Comparison of ENCODE assay signal across 12 cellular contexts in the genomic region with DNA sequence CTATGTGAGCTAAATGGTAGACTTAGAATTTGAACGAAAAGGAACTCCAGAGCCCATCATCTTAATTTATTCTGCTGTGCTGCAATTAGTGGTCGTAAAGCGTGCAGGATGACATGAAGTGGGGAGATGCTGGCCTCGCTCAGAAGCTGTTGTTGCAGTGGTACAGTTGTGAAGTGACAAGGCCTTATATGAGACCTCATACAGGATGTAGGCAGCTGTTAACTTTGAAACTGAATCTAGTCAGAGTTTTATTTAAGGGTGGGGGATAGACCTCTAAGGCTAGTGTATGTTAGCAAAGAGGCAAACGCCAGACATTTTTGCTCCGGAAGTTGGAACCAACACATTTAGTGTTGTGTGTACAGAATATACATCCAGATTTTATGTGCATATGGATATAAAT. TPM values are rescaled to one million over a fixed set of nuclear protein-coding genes. Genes with fewer than 3 reads are reported as not detected.
DNase-seq lines count a peak whose midpoint lies in the region; ATAC-seq and TF ChIP-seq lines count a peak whose summit lies in the region.
"Had no signal": no experiment of that assay in that cellular context is flagged by ENCODE, and none has a peak within 500 bp of the region (broad histone marks: within the 10 kb centered on the region; RNA-seq: fewer than 3 reads in every experiment).

No MANE protein-coding gene starts in this region.

- H3K4me1 Mint-ChIP-seq in activated naive CD4-positive, alpha-beta T cell treated with anti-CD3 and anti-CD28 coated beads, Interleukin-2, amount 50 U/mL, for 24 hours, result peaks cover 81% of the 10 kb centered on the region
- peaks cover 69 to 74% of the 10 kb centered on the region in 2 donors for H3K4me1 Mint-ChIP-seq in natural killer cell treated with Interleukin-12 subunit alpha and Interleukin-12 subunit beta and Interleukin-15 and Interleukin-18, amount 100 ng/mL, for 72 hours (ENCODE audit: low read depth in 2 of 2)
- H3K4me1 Mint-ChIP-seq in type B pancreatic cell (ENCODE audit: unreplicated experiment), result peaks cover 60% of the 10 kb centered on the region

- peak overlapping the region; percentile 31 for H3K4me3 Mint-ChIP-seq in activated naive CD4-positive, alpha-beta T cell treated with anti-CD3 and anti-CD28 coated beads, Interleukin-2, amount 50 U/mL, for 24 hours
- H3K4me3 Mint-ChIP-seq in natural killer cell treated with Interleukin-12 subunit alpha and Interleukin-12 subunit beta and Interleukin-15 and Interleukin-18, amount 100 ng/mL, for 72 hours, result peak overlapping the region; percentile 84
- H3K4me3 Mint-ChIP-seq in type B pancreatic cell, result no peak overlapping the region

- no peak for DNase-seq in activated naive CD4-positive, alpha-beta T cell treated with Interleukin-2 at 50 U/mL for 16 hours
- DNase-seq in dorsolateral prefrontal cortex (no peak), type B pancreatic cell (ENCODE audit: extremely low spot score, unreplicated experiment) (no peak), iPS-NIHi11 (ENCODE audit: low spot score) (no peak), GM19238 (ENCODE audit: insufficient read length, low spot score) (no peak)
- DNase-seq in natural killer cell treated with Interleukin-12 subunit alpha and Interleukin-12 subunit beta and Interleukin-15 and Interleukin-18, amount 100 ng/mL, for 72 hours (ENCODE audit: low spot score), result peak; percentile 77
- DNase-seq: body of pancreas; stimulated activated CD4-positive, alpha-beta T cell treated with anti-CD3 and anti-CD28 coated beads, Interleukin-12 subunit alpha, Interleukin-12 subunit beta, amount 100 ng/mL, for 4 hours had no signal

- H3K27me3 Mint-ChIP-seq in activated naive CD4-positive, alpha-beta T cell treated with anti-CD3 and anti-CD28 coated beads, Interleukin-2, amount 50 U/mL, for 24 hours, result no peaks in the 10 kb centered on the region
- no peaks in the 10 kb centered on the region for H3K27me3 Mint-ChIP-seq in natural killer cell treated with Interleukin-12 subunit alpha and Interleukin-12 subunit beta and Interleukin-15 and Interleukin-18, amount 100 ng/mL, for 72 hours
- no peaks in the 10 kb centered on the region for H3K27me3 Mint-ChIP-seq in type B pancreatic cell

- intact Hi-C loops in dorsolateral prefrontal cortex (cut with DNase I), result loop anchor here (5.0 to 10.0 kb wide), 6 partner anchors 55 to 993 kb away; a partner anchor contains a TSS

- H3K27ac ChIP-seq in dorsolateral prefrontal cortex, result peak overlapping the region in 45 of 59 donors; percentile 32 to 100 (median 80)
- H3K27ac ChIP-seq: body of pancreas, SK-N-MC had no signal

- H3K27ac Mint-ChIP-seq in activated naive CD4-positive, alpha-beta T cell treated with anti-CD3 and anti-CD28 coated beads, Interleukin-2, amount 50 U/mL, for 24 hours, result peak overlapping the region; percentile 85
- H3K27ac Mint-ChIP-seq in natural killer cell treated with Interleukin-12 subunit alpha and Interleukin-12 subunit beta and Interleukin-15 and Interleukin-18, amount 100 ng/mL, for 72 hours, result peak overlapping the region; percentile 87 to 96
- H3K27ac Mint-ChIP-seq in type B pancreatic cell, result peak overlapping the region; percentile 61

- no peaks in the 10 kb centered on the region for H3K9me3 Mint-ChIP-seq in activated naive CD4-positive, alpha-beta T cell treated with anti-CD3 and anti-CD28 coated beads, Interleukin-2, amount 50 U/mL, for 24 hours
- no peaks in the 10 kb centered on the region for H3K9me3 Mint-ChIP-seq in natural killer cell treated with Interleukin-12 subunit alpha and Interleukin-12 subunit beta and Interleukin-15 and Interleukin-18, amount 100 ng/mL, for 72 hours
- H3K9me3 Mint-ChIP-seq in type B pancreatic cell, result no peaks in the 10 kb centered on the region

- no peak overlapping the region for H3K4me3 ChIP-seq in dorsolateral prefrontal cortex
- H3K4me3 ChIP-seq: body of pancreas, SK-N-MC had no signal

- H3K36me3 Mint-ChIP-seq in activated naive CD4-positive, alpha-beta T cell treated with anti-CD3 and anti-CD28 coated beads, Interleukin-2, amount 50 U/mL, for 24 hours, result peaks cover 10% of the 10 kb centered on the region
- H3K36me3 Mint-ChIP-seq in natural killer cell treated with Interleukin-12 subunit alpha and Interleukin-12 subunit beta and Interleukin-15 and Interleukin-18, amount 100 ng/mL, for 72 hours, result peaks cover 23% of the 10 kb centered on the region
- H3K36me3 Mint-ChIP-seq in type B pancreatic cell, result peaks cover 40% of the 10 kb centered on the region

- H3K27me3 ChIP-seq in dorsolateral prefrontal cortex, result no peaks in the 10 kb centered on the region
- H3K27me3 ChIP-seq: body of pancreas had no signal

- ATAC-seq in natural killer cell treated with Interleukin-12 subunit alpha and Interleukin-12 subunit beta and Interleukin-15 and Interleukin-18, amount 100 ng/mL, for 72 hours, result peak; percentile 94 to 95
- ATAC-seq in HG03457 (IDR thresholded peaks at IDR 0.05; ENCODE audit: unreplicated experiment), result no peak
- ATAC-seq: body of pancreas, left lobe of liver had no signal

- TF ChIP-seq CTCF in dorsolateral prefrontal cortex (IDR thresholded peaks at IDR 0.05 in 54 of 56, conservative IDR thresholded peaks at IDR 0.05 in 2 of 56; ENCODE audit: low read depth in 1 of 56, partially characterized antibody in 56 of 56), result no peak
- no peak for TF ChIP-seq CTCF in type B pancreatic cell (conservative IDR thresholded peaks at IDR 0.05)

RNA-seq across cellular contexts. Expression of a gene that starts 13.5 kb away (rescaled TPM):
- total RNA-seq in dorsolateral prefrontal cortex (10 to 100 TPM; 20.0 to 55.9 (median 31.2) TPM), type B pancreatic cell (ENCODE audit: low replicate concordance) (62.0 and 106 TPM in 2 replicates)
- total RNA-seq in natural killer cell treated with Interleukin-12 subunit alpha and Interleukin-12 subunit beta and Interleukin-15 and Interleukin-18, amount 100 ng/mL, for 72 hours, result 10 to 100 TPM; 68.6 to 68.9 TPM
